8 cellular contexts compared by ENCODE assay signal in genomic region chr14:63438065-63438757, GRCh38.
DNase-seq lines count a peak whose midpoint lies in the region; ATAC-seq and TF ChIP-seq lines count a peak whose summit lies in the region.

No MANE protein-coding gene starts in this region.

- peak; percentile 96 for ATAC-seq in PC-3
- ATAC-seq in stimulated activated naive B cell treated with anti-CD40 and anti-IgM and Interleukin-4, amounts not matched to agents 10 μg/mL and 1 μg/mL and 100 μg/mL, for 72 hours (replicated peaks): no peak

- no peak overlapping the region for H2AK5ac ChIP-seq in H9 (ENCODE audit: insufficient read length, low read length)

- intact Hi-C loops in PC-3 (cut with micrococcal nuclease) (loop anchor here (1.0 to 5.0 kb wide), 5 partner anchors 33 to 204 kb away; partner anchors contain the start of genes PPP2R5E and WDR89), breast epithelium (cut with DNase I; ENCODE audit: low total_unique reads) (no loop called here)

- no peaks in the 10 kb centered on the region for H3K27me3 Mint-ChIP-seq in H9 (ENCODE audit: low read depth)
- H3K27me3 Mint-ChIP-seq in stimulated activated naive B cell treated with anti-CD40 and anti-IgM and Interleukin-4, amounts not matched to agents 10 μg/mL and 1 μg/mL and 100 μg/mL, for 72 hours: no peaks in the 10 kb centered on the region

- no peak overlapping the region for H2BK120ac ChIP-seq in H9 (ENCODE audit: low read depth, low read length, poor library complexity, severe bottlenecking)

- no peak overlapping the region for H3K4me2 ChIP-seq in H9 (ENCODE audit: insufficient read depth, insufficient read length, low read length)
- peak overlapping the region; percentile 78 for H3K4me2 ChIP-seq in PC-3 (ENCODE audit: low read length)

- no peaks in the 10 kb centered on the region for H3K27me3 ChIP-seq in H9 (ENCODE audit: insufficient read depth, low read length)
- no peaks in the 10 kb centered on the region for H3K27me3 ChIP-seq in PC-3 (ENCODE audit: low read length)
- H3K27me3 ChIP-seq in breast epithelium: no peaks in the 10 kb centered on the region

- H3K79me2 ChIP-seq in H9 (ENCODE audit: insufficient read depth, low read length): no peaks in the 10 kb centered on the region; the same call in 1 of the 2 replicates
- peaks cover 83% of the 10 kb centered on the region for H3K79me2 ChIP-seq in PC-3 (ENCODE audit: low read length)

- no peaks in the 10 kb centered on the region for H3K9me3 Mint-ChIP-seq in H9
- no peaks in the 10 kb centered on the region for H3K9me3 Mint-ChIP-seq in stimulated activated naive B cell treated with anti-CD40 and anti-IgM and Interleukin-4, amounts not matched to agents 10 μg/mL and 1 μg/mL and 100 μg/mL, for 72 hours

- peaks cover 3% of the 10 kb centered on the region; the same call in 1 of the 2 replicates for H3K4me1 ChIP-seq in H9 (ENCODE audit: insufficient read depth, low read length)
- peaks cover 40% of the 10 kb centered on the region for H3K4me1 ChIP-seq in PC-3 (ENCODE audit: insufficient read depth, low read length)
- peaks cover 9 to 16% of the 10 kb centered on the region in 2 donors for H3K4me1 ChIP-seq in breast epithelium

- no peak overlapping the region for H3K4ac ChIP-seq in H9 (ENCODE audit: low read depth, low read length)

- peak overlapping the region; percentile 56 for H3K4me3 ChIP-seq in PC-3 (ENCODE audit: low read length)
- peak overlapping the region in 2 of 3 donors; percentile 29 to 30 for H3K4me3 ChIP-seq in breast epithelium

- TF ChIP-seq CTCF in H9 (conservative IDR thresholded peaks at IDR 0.05): 0 out of 3 replicates have a peak, but pooled peaks have one; percentile 23
- peak; percentile 56 for TF ChIP-seq CTCF in PC-3 (conservative IDR thresholded peaks at IDR 0.05; ENCODE audit: low read depth, low read length)
- TF ChIP-seq CTCF in breast epithelium (IDR thresholded peaks at IDR 0.05): peak in 1 of 3 donors; percentile 11

- no peak overlapping the region for H3T11ph ChIP-seq in H9 (ENCODE audit: low read length)

- no peak for TF ChIP-seq POLR2A in breast epithelium (IDR thresholded peaks at IDR 0.05)

- no peak overlapping the region for H4K8ac ChIP-seq in H9 (replicated peaks; ENCODE audit: insufficient read length, low read depth, low read length)

- H3K9me3 ChIP-seq in H9 (ENCODE audit: control insufficient read depth, low read depth, low read length): no peaks in the 10 kb centered on the region
- H3K9me3 ChIP-seq in PC-3 (ENCODE audit: low read length): no peaks in the 10 kb centered on the region
- H3K9me3 ChIP-seq in breast epithelium: no peaks in the 10 kb centered on the region

- peaks cover 2 to 9% (median 9%) of the 10 kb centered on the region in 3 experiments; a peak in 4 of 7 replicates for H3K36me3 Mint-ChIP-seq in H9 (ENCODE audit: insufficient read depth in 1 of 3, low read depth in 3 of 3)
- peaks cover 13 to 20% of the 10 kb centered on the region in 2 donors for H3K36me3 Mint-ChIP-seq in stimulated activated naive B cell treated with anti-CD40 and anti-IgM and Interleukin-4, amounts not matched to agents 10 μg/mL and 1 μg/mL and 100 μg/mL, for 72 hours

- H3K14ac ChIP-seq in H9 (ENCODE audit: insufficient read depth, low read length): no peak overlapping the region

- no peak overlapping the region for H3K56ac ChIP-seq in H9 (ENCODE audit: insufficient read length, low read depth, low read length)

- H3K23ac ChIP-seq in H9 (ENCODE audit: insufficient read length, low read depth, low read length): no peak overlapping the region

- no peaks in the 10 kb centered on the region for H3K9me2 ChIP-seq in PC-3 (replicated peaks; ENCODE audit: low read length)

- H4K5ac ChIP-seq in H9 (ENCODE audit: insufficient read length, low read depth, low read length): no peak overlapping the region

- no peak overlapping the region for H2BK5ac ChIP-seq in H9 (ENCODE audit: insufficient read length, low read length)

- no TSS peak for BruUV-seq in PC-3 (replicated peaks; lab: Mats Ljungman, UMichigan)

- H3F3A ChIP-seq in PC-3 (ENCODE audit: low read length, unreplicated experiment): no peaks in the 10 kb centered on the region

- WGBS in H9 (ENCODE audit: extremely low coverage, insufficient read length, low lambda C conversion rate): no CpG with 5 or more reads among the region's 1 CpG

- H3K4me1 Mint-ChIP-seq in H9: peaks cover 35 to 40% of the 10 kb centered on the region in 2 experiments
- H3K4me1 Mint-ChIP-seq in stimulated activated naive B cell treated with anti-CD40 and anti-IgM and Interleukin-4, amounts not matched to agents 10 μg/mL and 1 μg/mL and 100 μg/mL, for 72 hours: peaks cover 24 to 57% of the 10 kb centered on the region in 2 donors

- no peak overlapping the region for H2AFZ ChIP-seq in H9 (ENCODE audit: low read length)
- H2AFZ ChIP-seq in PC-3 (ENCODE audit: low read length): 0 out of 2 replicates have a peak overlapping the region, but pooled peaks have one; percentile 12

- H3K36me3 ChIP-seq in PC-3 (ENCODE audit: low read depth, low read length) (no peaks in the 10 kb centered on the region), breast epithelium (no peaks in the 10 kb centered on the region)

- H3K4me3 Mint-ChIP-seq in H9: no peak overlapping the region
- no peak overlapping the region for H3K4me3 Mint-ChIP-seq in stimulated activated naive B cell treated with anti-CD40 and anti-IgM and Interleukin-4, amounts not matched to agents 10 μg/mL and 1 μg/mL and 100 μg/mL, for 72 hours

- POLR2A ChIA-PET in PC-3 (lab: Charles Lee; ENCODE audit: unreplicated experiment): interaction anchor here (0.6 kb wide), 2 partner anchors 719 to 803 kb away, joined by 3 to 7 read pairs; no protein-coding TSS in a partner anchor

- H2BK12ac ChIP-seq in H9 (ENCODE audit: insufficient read length, low read depth, low read length): no peak overlapping the region

- H3K18ac ChIP-seq in H9 (ENCODE audit: insufficient read length, low read depth, low read length): no peak overlapping the region

- H3K27ac ChIP-seq in H9 (ENCODE audit: insufficient read length, low read depth, low read length) (no peak overlapping the region), PC-3 (ENCODE audit: low read length) (peak overlapping the region; percentile 80), breast epithelium (peak overlapping the region; percentile 65 to 85)

- peaks cover 4% of the 10 kb centered on the region for H3K79me1 ChIP-seq in H9 (ENCODE audit: insufficient read depth, low read depth, low read length, poor library complexity, severe bottlenecking)

- DNase-seq in Caki2 (ENCODE audit: low read depth): peak; percentile 66
- DNase-seq in H9: no peak
- DNase-seq in PC-3: peak; percentile 98
- peak; percentile 77 to 89 for DNase-seq in breast epithelium (ENCODE audit: low spot score in 2 of 2)
- DNase-seq in left kidney (ENCODE audit: low read depth, low spot score): peak; percentile 39
- no peak for DNase-seq in stimulated activated naive B cell treated with anti-CD40 and anti-IgM and Interleukin-4, amounts not matched to agents 10 μg/mL and 1 μg/mL and 100 μg/mL, for 72 hours
- DNase-seq in HK-2 (ENCODE audit: unreplicated experiment): no peak
- no peak for DNase-seq in COLO668 (lab: John Stamatoyannopoulos, UW; ENCODE audit: unreplicated experiment)

- CTCF ChIA-PET in PC-3 (lab: Charles Lee): interaction anchor here (1.5 to 1.8 kb wide), 3 partner anchors 49 to 105 kb away, joined by 5 to 15 read pairs (median 7); partner anchors contain the start of gene PPP2R5E

- H2BK15ac ChIP-seq in H9 (ENCODE audit: low read depth, low read length): no peak overlapping the region

- H2BK20ac ChIP-seq in H9 (ENCODE audit: low read depth, low read length, poor library complexity, severe bottlenecking): no peak overlapping the region

- no peaks in the 10 kb centered on the region for H3K23me2 ChIP-seq in H9 (ENCODE audit: insufficient read length, low read depth, low read length, poor library complexity, severe bottlenecking)

- no peak overlapping the region for H3K9ac ChIP-seq in H9 (ENCODE audit: extremely low read depth, insufficient read length, low read length)
- peak overlapping the region; percentile 21 for H3K9ac ChIP-seq in PC-3 (ENCODE audit: low read length)

- H4K91ac ChIP-seq in H9 (ENCODE audit: insufficient read length, low read depth, low read length): no peak overlapping the region

- peak overlapping the region in 2 of 3 experiments; percentile 36 to 41; a peak in 3 of 7 replicates for H3K27ac Mint-ChIP-seq in H9
- peak overlapping the region; percentile 0 for H3K27ac Mint-ChIP-seq in stimulated activated naive B cell treated with anti-CD40 and anti-IgM and Interleukin-4, amounts not matched to agents 10 μg/mL and 1 μg/mL and 100 μg/mL, for 72 hours

- in situ Hi-C loops in Caki2 (cut with HindIII; ENCODE audit: low pct_unique_long_range_greater_than_20kb, low sequenced_read_pairs): no loop called here

- H4K20me1 ChIP-seq in H9 (ENCODE audit: control insufficient read depth, insufficient read depth, insufficient read length) (no peaks in the 10 kb centered on the region), PC-3 (ENCODE audit: low read length) (peaks cover 24% of the 10 kb centered on the region)

Comparison
In these comparisons a context has a peak if more than half of its experiments do, and no peak if none do; other contexts are left out.
1. DNase-seq: peak in Caki2 (single experiment), PC-3 (single experiment), breast epithelium (2 of 2) and left kidney (single experiment); none in H9 (single experiment), stimulated activated naive B cell treated with anti-CD40 and anti-IgM and Interleukin-4, amounts not matched to agents 10 μg/mL and 1 μg/mL and 100 μg/mL, for 72 hours (single experiment), HK-2 (single experiment) and COLO668 (single experiment).